11 cellular contexts compared by ENCODE assay signal in genomic region chr10:132543916-132544743, GRCh38. TPM values are rescaled to one million over a fixed set of nuclear protein-coding genes. Genes with fewer than 3 reads are reported as not detected.
DNase-seq lines count a peak whose midpoint lies in the region; ATAC-seq, FAIRE-seq and TF ChIP-seq lines count a peak whose summit lies in the region.
"Had no signal": no experiment of that assay in that cellular context is flagged by ENCODE, and none has a peak within 500 bp of the region (broad histone marks: within the 10 kb centered on the region; RNA-seq: fewer than 3 reads in every experiment).

No MANE protein-coding gene starts in this region.

- peaks cover 2 to 5% of the 10 kb centered on the region in 2 donors for H3K4me1 ChIP-seq in small intestine (ENCODE audit: control insufficient read depth in 2 of 2, insufficient read depth in 1 of 2, low read depth in 1 of 2, low read length in 1 of 2)

- H3K27ac Mint-ChIP-seq in CD14-positive monocyte (peak overlapping the region in 5 of 7 donors; percentile 65 to 78 (median 76)), IgD-negative memory B cell (peak overlapping the region in 2 of 3 donors; percentile 85 to 86), osteocyte (ENCODE audit: unreplicated experiment) (no peak overlapping the region)
- H3K27ac Mint-ChIP-seq in natural killer cell treated with Interleukin-12 subunit alpha and Interleukin-12 subunit beta and Interleukin-15 and Interleukin-18, amount 100 ng/mL, for 72 hours: peak overlapping the region; percentile 31 to 50

- H3K9me3 Mint-ChIP-seq in CD14-positive monocyte: peaks cover 0 to 2% (median 0%) of the 10 kb centered on the region in 7 donors
- H3K9me3 Mint-ChIP-seq in IgD-negative memory B cell: no peaks in the 10 kb centered on the region
- H3K9me3 Mint-ChIP-seq in natural killer cell treated with Interleukin-12 subunit alpha and Interleukin-12 subunit beta and Interleukin-15 and Interleukin-18, amount 100 ng/mL, for 72 hours: no peaks in the 10 kb centered on the region
- H3K9me3 Mint-ChIP-seq in osteocyte (ENCODE audit: unreplicated experiment): no peaks in the 10 kb centered on the region

- no peaks in the 10 kb centered on the region for H3K27me3 ChIP-seq in small intestine (ENCODE audit: control insufficient read depth in 2 of 2, insufficient read depth in 2 of 2, low read length in 2 of 2)

- no peaks in the 10 kb centered on the region for H3K36me3 ChIP-seq in small intestine (ENCODE audit: control insufficient read depth in 2 of 2, insufficient read depth in 2 of 2, low read length in 2 of 2)

- no peak for FAIRE-seq in small intestine (lab: Jason Lieb, UNC)

- intact Hi-C loops in CD14-positive monocyte (cut with micrococcal nuclease): loop anchor here (5.0 to 10.0 kb wide), 3 partner anchors 33 to 149 kb away; partner anchors contain the start of gene PWWP2B (in 1 of the 2)

- no peak overlapping the region for H3K27ac ChIP-seq in small intestine (ENCODE audit: low read depth in 1 of 2, low read length in 1 of 2)

- peaks cover 40 to 59% of the 10 kb centered on the region in 2 donors for H3K36me3 Mint-ChIP-seq in CD14-positive monocyte
- peaks cover 5% of the 10 kb centered on the region for H3K36me3 Mint-ChIP-seq in IgD-negative memory B cell
- H3K36me3 Mint-ChIP-seq in natural killer cell treated with Interleukin-12 subunit alpha and Interleukin-12 subunit beta and Interleukin-15 and Interleukin-18, amount 100 ng/mL, for 72 hours: no peaks in the 10 kb centered on the region
- peaks cover 3% of the 10 kb centered on the region for H3K36me3 Mint-ChIP-seq in osteocyte (ENCODE audit: unreplicated experiment)

- H3K27me3 Mint-ChIP-seq in CD14-positive monocyte (ENCODE audit: low read depth in 3 of 3) (peaks cover 0 to 6% (median 5%) of the 10 kb centered on the region in 3 donors), IgD-negative memory B cell (no peaks in the 10 kb centered on the region), osteocyte (ENCODE audit: unreplicated experiment) (no peaks in the 10 kb centered on the region)
- peaks cover 0 to 2% of the 10 kb centered on the region in 2 donors for H3K27me3 Mint-ChIP-seq in natural killer cell treated with Interleukin-12 subunit alpha and Interleukin-12 subunit beta and Interleukin-15 and Interleukin-18, amount 100 ng/mL, for 72 hours

- 58 to 70% (median 64%) methylated on average over 28 of the region's 28 CpGs for WGBS in small intestine, 3 donors

- H3K9me3 ChIP-seq in small intestine (ENCODE audit: control insufficient read depth, low read depth): no peaks in the 10 kb centered on the region
- H3K9me3 ChIP-seq: Caco-2 had no signal

- no peak overlapping the region for H3K4me3 ChIP-seq in small intestine (ENCODE audit: low read depth in 1 of 2, low read length in 2 of 2)

- DNase-seq in CD14-positive monocyte (ENCODE audit: low spot score): no peak
- peak; percentile 25 for DNase-seq in central memory CD4-positive, alpha-beta T cell
- DNase-seq in natural killer cell treated with Interleukin-12 subunit alpha and Interleukin-12 subunit beta and Interleukin-15 and Interleukin-18, amount 100 ng/mL, for 72 hours (ENCODE audit: low spot score): peak; percentile 45
- no peak for DNase-seq in amygdala (lab: John Stamatoyannopoulos, UW)
- no peak for DNase-seq in osteocyte (ENCODE audit: extremely low spot score, unreplicated experiment)
- no peak for DNase-seq in small intestine
- DNase-seq: Caco-2, retina, SHP77 had no signal

- ATAC-seq in natural killer cell treated with Interleukin-12 subunit alpha and Interleukin-12 subunit beta and Interleukin-15 and Interleukin-18, amount 100 ng/mL, for 72 hours: no peak
- ATAC-seq in GM18867 (IDR thresholded peaks at IDR 0.05; ENCODE audit: unreplicated experiment): no peak

- H3K4me3 Mint-ChIP-seq in CD14-positive monocyte (peak overlapping the region; percentile 74 to 85), IgD-negative memory B cell (peak overlapping the region; percentile 75 to 96 (median 85)), osteocyte (ENCODE audit: unreplicated experiment) (no peak overlapping the region)
- peak overlapping the region; percentile 69 for H3K4me3 Mint-ChIP-seq in natural killer cell treated with Interleukin-12 subunit alpha and Interleukin-12 subunit beta and Interleukin-15 and Interleukin-18, amount 100 ng/mL, for 72 hours

- peaks cover 90% of the 10 kb centered on the region for H3K4me1 Mint-ChIP-seq in CD14-positive monocyte
- H3K4me1 Mint-ChIP-seq in IgD-negative memory B cell: peaks cover 42 to 57% (median 56%) of the 10 kb centered on the region in 3 donors
- H3K4me1 Mint-ChIP-seq in natural killer cell treated with Interleukin-12 subunit alpha and Interleukin-12 subunit beta and Interleukin-15 and Interleukin-18, amount 100 ng/mL, for 72 hours (ENCODE audit: low read depth in 2 of 2): peaks cover 40% of the 10 kb centered on the region in 2 donors
- H3K4me1 Mint-ChIP-seq in osteocyte (ENCODE audit: unreplicated experiment): peaks cover 43% of the 10 kb centered on the region

- no peak for TF ChIP-seq CTCF in CD14-positive monocyte (IDR thresholded peaks at IDR 0.05)
- TF ChIP-seq CTCF in osteocyte (IDR thresholded peaks at IDR 0.05): no peak

RNA-seq across cellular contexts. Expression of gene INPP5A, which starts 6.5 kb away (rescaled TPM):
- polyA plus RNA-seq in CD14-positive monocyte: 1 to 10 TPM in 1 of 2 donors, under 1 TPM in 1; 0.87 to 2.9 TPM
- 0.94 TPM for polyA plus RNA-seq in IgD-negative memory B cell
- 10 to 100 TPM; 14.8 to 18.6 TPM for total RNA-seq in natural killer cell treated with Interleukin-12 subunit alpha and Interleukin-12 subunit beta and Interleukin-15 and Interleukin-18, amount 100 ng/mL, for 72 hours
- total RNA-seq in osteocyte: 35.0 and 36.4 TPM in 2 replicates
- 10 to 100 TPM; 22.4 to 25.0 (median 23.2) TPM for polyA plus RNA-seq in small intestine

Comparison
In these comparisons a context has a peak if more than half of its experiments do, and no peak if none do; other contexts are left out.
1. DNase-seq: peak in central memory CD4-positive, alpha-beta T cell (single experiment) and natural killer cell treated with Interleukin-12 subunit alpha and Interleukin-12 subunit beta and Interleukin-15 and Interleukin-18, amount 100 ng/mL, for 72 hours (single experiment); none in CD14-positive monocyte (single experiment), amygdala (0 of 56), osteocyte (single experiment) and small intestine (single experiment).
2. RNA of gene INPP5A, which starts 6.5 kb away (polyA plus RNA-seq): 22.4 to 25.0 TPM in small intestine; 0.87 to 2.9 TPM in CD14-positive monocyte and 0.94 TPM in IgD-negative memory B cell (single experiment); every median in the first group is over 4 times any median in the second.